2 cellular contexts compared by ENCODE assay signal in the genomic region with DNA sequence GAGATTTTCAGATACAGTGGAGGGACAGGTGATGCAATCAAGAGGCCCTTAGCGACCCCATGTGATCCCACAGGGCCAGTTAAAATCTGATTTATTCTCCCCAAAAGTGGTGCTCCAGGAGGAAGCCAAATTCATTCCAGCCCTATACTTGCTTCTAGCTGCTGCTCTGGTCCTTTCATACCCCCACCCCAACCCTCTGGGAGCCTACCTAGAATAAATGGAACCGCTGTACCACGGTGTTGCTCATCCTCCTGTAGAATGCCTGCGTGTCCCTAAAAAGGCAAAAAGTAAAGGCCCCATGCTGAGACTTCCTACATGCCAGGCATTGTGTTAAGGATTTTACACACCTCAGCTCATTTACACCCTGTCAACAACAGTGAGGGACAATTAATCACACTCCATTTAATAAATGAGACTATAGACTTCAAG.
TF ChIP-seq lines count a peak whose summit lies in the region.

No MANE protein-coding gene starts in this region.

TF ChIP-seq in HepG2, 621 proteins besides CTCF, POLR2A, EP300 and RAD21:
- TF ChIP-seq HDAC1 (CRISPR knock-in tag; IDR thresholded peaks at IDR 0.05): no peak
- TF ChIP-seq CEBPB (IDR thresholded peaks at IDR 0.05; ENCODE audit: borderline replicate concordance, low read depth, low read length): peak; percentile 28; the same call in 1 of the 2 replicates
TF ChIP-seq in HepG2: peak in this region for 1.

TF ChIP-seq in IMR-90, 13 proteins besides CTCF, POLR2A, EP300 and RAD21:
- TF ChIP-seq CEBPB (IDR thresholded peaks at IDR 0.05; ENCODE audit: low read depth, low read length) (0 out of 2 replicates have a peak, but pooled peaks have one; percentile 9), MAFK (IDR thresholded peaks at IDR 0.05; ENCODE audit: low read depth, low read length) (no peak), BHLHE40 (IDR thresholded peaks at IDR 0.05; ENCODE audit: low read depth, low read length) (no peak), RCOR1 (IDR thresholded peaks at IDR 0.05; ENCODE audit: insufficient replicate concordance, low read length) (no peak), RFX5 (IDR thresholded peaks at IDR 0.05; ENCODE audit: low read depth, low read length) (no peak), CHD1 (IDR thresholded peaks at IDR 0.05; ENCODE audit: low read depth, low read length) (no peak)
- TF ChIP-seq, protein P1, sequence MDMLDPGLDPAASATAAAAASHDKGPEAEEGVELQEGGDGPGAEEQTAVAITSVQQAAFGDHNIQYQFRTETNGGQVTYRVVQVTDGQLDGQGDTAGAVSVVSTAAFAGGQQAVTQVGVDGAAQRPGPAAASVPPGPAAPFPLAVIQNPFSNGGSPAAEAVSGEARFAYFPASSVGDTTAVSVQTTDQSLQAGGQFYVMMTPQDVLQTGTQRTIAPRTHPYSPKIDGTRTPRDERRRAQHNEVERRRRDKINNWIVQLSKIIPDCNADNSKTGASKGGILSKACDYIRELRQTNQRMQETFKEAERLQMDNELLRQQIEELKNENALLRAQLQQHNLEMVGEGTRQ (IDR thresholded peaks at IDR 0.05; ENCODE audit: low read depth, low read length): no peak
